In the genomic region with DNA sequence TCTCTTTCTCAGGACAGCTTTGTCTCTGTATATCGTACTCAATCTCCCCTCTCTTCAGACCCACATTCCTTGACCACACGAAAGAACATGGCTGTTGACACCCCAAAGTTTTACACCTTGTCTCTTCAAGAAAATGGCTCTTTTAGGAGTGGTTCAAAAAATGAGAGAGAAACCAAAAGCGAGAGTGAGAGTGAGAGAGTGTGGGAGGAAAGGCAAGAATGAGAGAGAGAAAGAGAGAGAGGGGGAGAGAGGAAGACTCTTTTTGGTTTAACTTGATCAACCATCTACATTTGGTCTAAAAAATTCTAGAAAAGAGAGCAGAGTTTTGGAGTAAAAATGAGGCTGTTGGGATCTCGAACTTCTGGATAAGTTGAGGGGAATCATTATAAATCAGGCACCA, we compare ENCODE assay signal across 23 cellular contexts.
A peak's percentile ranks its signal among the peaks of the same experiment; 100 is the strongest.
DNase-seq lines count a peak whose midpoint lies in the region; ATAC-seq and TF ChIP-seq lines count a peak whose summit lies in the region.
"Had no signal": no experiment of that assay in that cellular context is flagged by ENCODE, and none has a peak within 500 bp of the region (broad histone marks: within the 10 kb centered on the region; RNA-seq: fewer than 3 reads in every experiment).

No MANE protein-coding gene starts in this region.

- no peak overlapping the region for H3K27ac ChIP-seq in adrenal gland
- H3K27ac ChIP-seq: colonic mucosa, skin epidermis, WERI-Rb-1 had no signal

- intact Hi-C loops in adrenal gland (cut with DNase I), result no loop called here

- ATAC-seq in GM18511 (IDR thresholded peaks at IDR 0.05; ENCODE audit: unreplicated experiment), result peak; percentile 65
- peak; percentile 80 for ATAC-seq in GM19455 (IDR thresholded peaks at IDR 0.05; ENCODE audit: unreplicated experiment)
- ATAC-seq in HG02852 (IDR thresholded peaks at IDR 0.05; ENCODE audit: unreplicated experiment), result peak; percentile 83
- ATAC-seq in HG03520 (IDR thresholded peaks at IDR 0.05; ENCODE audit: unreplicated experiment), result peak; percentile 79
- ATAC-seq: activated naive CD4-positive, alpha-beta T cell treated with anti-CD3 and anti-CD28 coated beads, Interleukin-2, amount 50 U/mL, for 72 hours; naive thymus-derived CD8-positive, alpha-beta T cell had no signal

- WGBS in adrenal gland, 4 donors, result 62 to 81% (median 76%) methylated on average over 4 of the region's 4 CpGs

- H3K4me1 ChIP-seq in adrenal gland (replicated peaks in 1 of 2), result no peaks in the 10 kb centered on the region
- H3K4me1 ChIP-seq: colonic mucosa had no signal

- no peak for TF ChIP-seq POLR2A in adrenal gland (IDR thresholded peaks at IDR 0.05)

- H3K27me3 ChIP-seq in adrenal gland (no peaks in the 10 kb centered on the region), H7 (ENCODE audit: control insufficient read depth, insufficient read depth, low read length) (no peaks in the 10 kb centered on the region)
- H3K27me3 ChIP-seq: colonic mucosa had no signal

- H3K36me3 ChIP-seq in adrenal gland (replicated peaks in 1 of 2) (no peaks in the 10 kb centered on the region), H7 (replicated peaks; ENCODE audit: control insufficient read depth, insufficient read depth, low read length) (no peaks in the 10 kb centered on the region)
- H3K36me3 ChIP-seq: colonic mucosa, WERI-Rb-1 had no signal

- no peak for TF ChIP-seq CTCF in adrenal gland (IDR thresholded peaks at IDR 0.05)

- H3K9me3 ChIP-seq in adrenal gland (replicated peaks in 1 of 3), result no peaks in the 10 kb centered on the region
- H3K9me3 ChIP-seq: colonic mucosa had no signal

- H3K4me3 ChIP-seq in adrenal gland, result no peak overlapping the region
- H3K4me3 ChIP-seq in H7 (ENCODE audit: insufficient read depth, low read depth, low read length), result no peak overlapping the region
- H3K4me3 ChIP-seq: colonic mucosa, skin epidermis had no signal

- no peak for DNase-seq in adrenal gland
- DNase-seq in H7, result no peak
- DNase-seq in H4 (ENCODE audit: low spot score), result no peak
- DNase-seq in dermis blood vessel endothelial cell, result no peak
- DNase-seq: ACHN; activated CD4-positive, alpha-beta memory T cell treated with anti-CD3 and anti-CD28 coated beads for 36 hours; CD4-positive, CD25-positive, alpha-beta regulatory T cell; colonic mucosa; hippocampal formation; kidney; naive thymus-derived CD8-positive, alpha-beta T cell; NCI-H526; OCI-M1; posterior cingulate gyrus; stimulated activated CD4-positive, alpha-beta T cell treated with anti-CD3 and anti-CD28 coated beads, Interleukin-4, amount 100 ng/mL, for 24 hours; T-helper 2 cell; WERI-Rb-1 had no signal
